2 cellular contexts compared by ENCODE assay signal in the genomic region with DNA sequence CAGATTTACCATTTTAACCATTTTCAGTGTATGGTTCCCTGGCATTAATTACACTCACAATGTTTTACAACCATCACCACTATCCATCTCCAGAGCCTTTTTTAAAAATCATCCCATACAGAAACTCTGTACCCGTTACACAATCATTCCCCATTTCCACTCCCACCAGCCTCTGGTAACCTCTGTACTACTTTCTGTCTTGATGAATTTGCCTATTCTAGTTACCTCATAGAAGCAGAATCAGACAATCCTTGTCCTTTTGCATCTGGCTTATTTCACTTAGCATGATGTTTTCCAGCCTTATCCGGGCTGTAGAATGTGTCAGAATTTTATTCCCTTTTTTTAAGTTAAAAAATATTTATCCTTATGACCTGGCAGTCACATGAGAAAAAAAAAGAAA.
TF ChIP-seq lines count a peak whose summit lies in the region.

No MANE protein-coding gene starts in this region.

TF ChIP-seq in SK-N-SH treated with all-trans-retinoic acid at 6 μM for 48 hours, 23 proteins besides CTCF, POLR2A, EP300 and RAD21:
- TF ChIP-seq TOX (CRISPR knock-in tag; IDR thresholded peaks at IDR 0.05; ENCODE audit: borderline replicate concordance) = 0 out of 2 replicates have a peak, but pooled peaks have one; percentile 17
- no peak for TF ChIP-seq ZFP3 (CRISPR knock-in tag; IDR thresholded peaks at IDR 0.05)

TF ChIP-seq in SK-N-SH, 30 proteins besides CTCF, POLR2A, EP300 and RAD21:
- no peak for TF ChIP-seq RFX5 (IDR thresholded peaks at IDR 0.05; ENCODE audit: low read length)
- TF ChIP-seq SIN3A (IDR thresholded peaks at IDR 0.05; ENCODE audit: borderline replicate concordance, low read depth, low read length) = no peak
- TF ChIP-seq USF2 (IDR thresholded peaks at IDR 0.05; ENCODE audit: borderline replicate concordance, low read depth, low read length) = no peak
- TF ChIP-seq CHD2 (IDR thresholded peaks at IDR 0.05; ENCODE audit: low read length, partially characterized antibody) = no peak
- TF ChIP-seq PBX3 (IDR thresholded peaks at IDR 0.05) = no peak
- no peak for TF ChIP-seq FOXJ3 (CRISPR knock-in tag; IDR thresholded peaks at IDR 0.05)
- no peak for TF ChIP-seq IRF3 (IDR thresholded peaks at IDR 0.05; ENCODE audit: low read depth, low read length)
- TF ChIP-seq RCOR1 (IDR thresholded peaks at IDR 0.05; ENCODE audit: low read length) = no peak
- TF ChIP-seq JUND (IDR thresholded peaks at IDR 0.05) = no peak
- TF ChIP-seq NRF1 (IDR thresholded peaks at IDR 0.05; ENCODE audit: low read depth, low read length) = no peak
- TF ChIP-seq TAF1 (IDR thresholded peaks at IDR 0.05; ENCODE audit: borderline replicate concordance, low read depth, low read length) = no peak
- no peak for TF ChIP-seq FOSL2 (IDR thresholded peaks at IDR 0.05; ENCODE audit: borderline replicate concordance, low read depth)
- TF ChIP-seq TCF12 (IDR thresholded peaks at IDR 0.05) = no peak
- no peak for TF ChIP-seq EZH2phosphoT487 (IDR thresholded peaks at IDR 0.05; ENCODE audit: borderline replicate concordance, low read depth)
